ENCODE assay signal across 20 cellular contexts in the genomic region with DNA sequence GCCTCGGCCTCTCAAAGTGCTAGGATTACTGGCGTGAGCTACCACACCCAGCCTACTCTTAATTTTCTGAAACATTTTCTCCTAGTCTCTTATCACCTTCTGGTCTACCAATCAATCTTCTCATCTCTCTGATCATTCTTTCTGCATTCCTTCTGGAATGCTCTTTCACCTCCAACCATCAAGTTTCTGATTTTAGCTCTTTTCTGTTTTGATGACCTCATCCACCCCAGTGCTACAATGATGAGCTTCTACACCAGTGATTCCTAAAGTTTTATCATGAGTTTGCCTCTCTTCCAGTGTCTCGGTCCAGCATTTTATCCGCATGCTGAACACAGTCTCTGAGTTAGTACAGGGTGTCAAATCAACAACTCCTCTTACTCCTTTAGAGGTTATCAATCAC. TPM values are rescaled to one million over a fixed set of nuclear protein-coding genes. Genes with fewer than 3 reads are reported as not detected.
DNase-seq lines count a peak whose midpoint lies in the region; ATAC-seq and TF ChIP-seq lines count a peak whose summit lies in the region.
"Had no signal": no experiment of that assay in that cellular context is flagged by ENCODE, and none has a peak within 500 bp of the region (broad histone marks: within the 10 kb centered on the region; RNA-seq: fewer than 3 reads in every experiment).

No MANE protein-coding gene starts in this region.

- DNase-seq in activated T-cell treated with anti-CD3 and anti-CD28 coated beads, Interleukin-2, amount 50 U/mL, for 24 hours: no peak
- no peak for DNase-seq in activated T-cell treated with anti-CD3 and anti-CD28 coated beads, Interleukin-2, amount 50 U/mL, for 48 hours
- no peak for DNase-seq in CD8-positive, alpha-beta T cell
- no peak for DNase-seq in memory B cell (ENCODE audit: low spot score in 2 of 2)
- DNase-seq in naive thymus-derived CD8-positive, alpha-beta T cell: no peak
- no peak for DNase-seq in activated T-cell treated with anti-CD3 and anti-CD28 coated beads, Interleukin-2, amount 50 U/mL, for 72 hours
- DNase-seq: HCEC 1CT; NCI-H1105; NCI-H2029 treated with DMSO at 0.1 percent for 48 hours; NCI-H345; NCI-H524; NCI-H774; NK-92 treated with Interleukin-12 subunit alpha and Interleukin-12 subunit beta, amount 100 ng/mL, for 24 hours; SHP77 treated with DMSO at 0.1 percent for 48 hours had no signal

- no peak for TF ChIP-seq RAD21 in Ishikawa (IDR thresholded peaks at IDR 0.05; ENCODE audit: low read depth)

- H3K27ac Mint-ChIP-seq in activated T-cell treated with anti-CD3 and anti-CD28 coated beads, Interleukin-2, amount 50 U/mL, for 24 hours: peak overlapping the region; percentile 0
- peak overlapping the region; percentile 60 for H3K27ac Mint-ChIP-seq in CD8-positive, alpha-beta T cell
- H3K27ac Mint-ChIP-seq in memory B cell: peak overlapping the region; percentile 58
- peak overlapping the region in 4 of 10 donors; percentile 36 to 61 (median 44) for H3K27ac Mint-ChIP-seq in naive thymus-derived CD8-positive, alpha-beta T cell
- no peak overlapping the region for H3K27ac Mint-ChIP-seq in activated T-cell treated with anti-CD3 and anti-CD28 coated beads, Interleukin-2, amount 50 U/mL, for 72 hours
- H3K27ac Mint-ChIP-seq: B cell, GM23338 had no signal

- no peak for TF ChIP-seq EP300 in Ishikawa (IDR thresholded peaks at IDR 0.05; ENCODE audit: borderline replicate concordance)

- H3K9me3 ChIP-seq in CD8-positive, alpha-beta T cell (ENCODE audit: low read length): no peaks in the 10 kb centered on the region

- peaks cover 44% of the 10 kb centered on the region for H3K36me3 ChIP-seq in CD8-positive, alpha-beta T cell (ENCODE audit: insufficient read depth, low read length)

- H3K36me3 Mint-ChIP-seq in activated T-cell treated with anti-CD3 and anti-CD28 coated beads, Interleukin-2, amount 50 U/mL, for 24 hours (ENCODE audit: low read depth): peaks cover 78% of the 10 kb centered on the region
- H3K36me3 Mint-ChIP-seq in CD8-positive, alpha-beta T cell: peaks cover 72% of the 10 kb centered on the region
- peaks cover 23% of the 10 kb centered on the region for H3K36me3 Mint-ChIP-seq in memory B cell
- peaks cover 10 to 78% (median 12%) of the 10 kb centered on the region in 3 donors for H3K36me3 Mint-ChIP-seq in naive thymus-derived CD8-positive, alpha-beta T cell
- peaks cover 2 to 9% of the 10 kb centered on the region in 2 donors for H3K36me3 Mint-ChIP-seq in activated T-cell treated with anti-CD3 and anti-CD28 coated beads, Interleukin-2, amount 50 U/mL, for 72 hours (ENCODE audit: insufficient read depth in 2 of 2)

- no peaks in the 10 kb centered on the region for H3K4me1 Mint-ChIP-seq in activated T-cell treated with anti-CD3 and anti-CD28 coated beads, Interleukin-2, amount 50 U/mL, for 24 hours (ENCODE audit: low read depth)
- no peaks in the 10 kb centered on the region for H3K4me1 Mint-ChIP-seq in CD8-positive, alpha-beta T cell (ENCODE audit: low read depth)
- no peaks in the 10 kb centered on the region for H3K4me1 Mint-ChIP-seq in memory B cell
- peaks cover 0 to 4% (median under 1%) of the 10 kb centered on the region in 4 donors for H3K4me1 Mint-ChIP-seq in naive thymus-derived CD8-positive, alpha-beta T cell
- H3K4me1 Mint-ChIP-seq in activated T-cell treated with anti-CD3 and anti-CD28 coated beads, Interleukin-2, amount 50 U/mL, for 72 hours (ENCODE audit: low read depth): no peaks in the 10 kb centered on the region
- H3K4me1 Mint-ChIP-seq: B cell, GM23338 had no signal

- no peaks in the 10 kb centered on the region for H3K27me3 Mint-ChIP-seq in activated T-cell treated with anti-CD3 and anti-CD28 coated beads, Interleukin-2, amount 50 U/mL, for 24 hours
- no peaks in the 10 kb centered on the region for H3K27me3 Mint-ChIP-seq in CD8-positive, alpha-beta T cell (ENCODE audit: low read depth)
- no peaks in the 10 kb centered on the region for H3K27me3 Mint-ChIP-seq in memory B cell
- no peaks in the 10 kb centered on the region for H3K27me3 Mint-ChIP-seq in naive thymus-derived CD8-positive, alpha-beta T cell
- H3K27me3 Mint-ChIP-seq in activated T-cell treated with anti-CD3 and anti-CD28 coated beads, Interleukin-2, amount 50 U/mL, for 72 hours (ENCODE audit: low read depth): no peaks in the 10 kb centered on the region
- H3K27me3 Mint-ChIP-seq: B cell had no signal

- no peak overlapping the region for H3K4me3 Mint-ChIP-seq in activated T-cell treated with anti-CD3 and anti-CD28 coated beads, Interleukin-2, amount 50 U/mL, for 24 hours
- H3K4me3 Mint-ChIP-seq in CD8-positive, alpha-beta T cell: no peak overlapping the region
- no peak overlapping the region for H3K4me3 Mint-ChIP-seq in memory B cell
- no peak overlapping the region for H3K4me3 Mint-ChIP-seq in naive thymus-derived CD8-positive, alpha-beta T cell
- no peak overlapping the region for H3K4me3 Mint-ChIP-seq in activated T-cell treated with anti-CD3 and anti-CD28 coated beads, Interleukin-2, amount 50 U/mL, for 72 hours
- H3K4me3 Mint-ChIP-seq: B cell, GM23338 had no signal

- POLR2A ChIA-PET in CD8-positive, alpha-beta T cell (lab: Charles Lee): no interaction called here
- POLR2A ChIA-PET in naive thymus-derived CD8-positive, alpha-beta T cell (lab: Charles Lee): interaction anchor here (0.5 kb wide), 1 partner anchor 911 kb away, joined by 3 read pairs; no protein-coding TSS in a partner anchor

- CTCF ChIA-PET in CD8-positive, alpha-beta T cell (lab: Charles Lee): interaction anchor here (0.7 to 2.7 kb wide), 2 partner anchors 20 to 197 kb away, joined by 3 to 7 read pairs; no protein-coding TSS in a partner anchor

- H3K4me3 ChIP-seq in CD8-positive, alpha-beta T cell (ENCODE audit: low read depth, low read length): no peak overlapping the region
- H3K4me3 ChIP-seq: GM23338 had no signal

- H3K9me3 Mint-ChIP-seq in activated T-cell treated with anti-CD3 and anti-CD28 coated beads, Interleukin-2, amount 50 U/mL, for 24 hours: no peaks in the 10 kb centered on the region
- H3K9me3 Mint-ChIP-seq in CD8-positive, alpha-beta T cell: no peaks in the 10 kb centered on the region
- no peaks in the 10 kb centered on the region for H3K9me3 Mint-ChIP-seq in memory B cell
- no peaks in the 10 kb centered on the region for H3K9me3 Mint-ChIP-seq in naive thymus-derived CD8-positive, alpha-beta T cell
- H3K9me3 Mint-ChIP-seq in activated T-cell treated with anti-CD3 and anti-CD28 coated beads, Interleukin-2, amount 50 U/mL, for 72 hours: no peaks in the 10 kb centered on the region
- H3K9me3 Mint-ChIP-seq: GM23338 had no signal

- no peak for TF ChIP-seq CTCF in CD8-positive, alpha-beta T cell (IDR thresholded peaks at IDR 0.05)

- intact Hi-C loops in CD8-positive, alpha-beta T cell (cut with DNase I, micrococcal nuclease): no loop called here

- no peaks in the 10 kb centered on the region for H3K4me1 ChIP-seq in CD8-positive, alpha-beta T cell (ENCODE audit: insufficient read depth, low read length)

- H3K27me3 ChIP-seq in CD8-positive, alpha-beta T cell (ENCODE audit: insufficient read depth, low read length): no peaks in the 10 kb centered on the region

- no peak for ATAC-seq in CD8-positive, alpha-beta T cell
- ATAC-seq in memory B cell (ENCODE audit: low read depth): no peak
- no peak for ATAC-seq in naive thymus-derived CD8-positive, alpha-beta T cell
- no peak for ATAC-seq in GM19397 (IDR thresholded peaks at IDR 0.05; ENCODE audit: unreplicated experiment)
- ATAC-seq in activated T-cell treated with anti-CD3 and anti-CD28 coated beads, Interleukin-2, amount 50 U/mL, for 72 hours (replicated peaks in 1 of 2): no peak
- ATAC-seq: GM23338 had no signal

- H3K27ac ChIP-seq in CD8-positive, alpha-beta T cell (ENCODE audit: low read depth, low read length): no peak overlapping the region
- H3K27ac ChIP-seq: KMS-11, RWPE1 had no signal

TF ChIP-seq in Ishikawa, 13 proteins besides CTCF, POLR2A, EP300 and RAD21:
- no peak for TF ChIP-seq ZBTB7A (IDR thresholded peaks at IDR 0.05; ENCODE audit: low read depth)
- TF ChIP-seq TEAD4 (IDR thresholded peaks at IDR 0.05): no peak
- TF ChIP-seq CEBPB (IDR thresholded peaks at IDR 0.05): no peak
- TF ChIP-seq EGR1 (IDR thresholded peaks at IDR 0.05): no peak
- TF ChIP-seq, protein P1, sequence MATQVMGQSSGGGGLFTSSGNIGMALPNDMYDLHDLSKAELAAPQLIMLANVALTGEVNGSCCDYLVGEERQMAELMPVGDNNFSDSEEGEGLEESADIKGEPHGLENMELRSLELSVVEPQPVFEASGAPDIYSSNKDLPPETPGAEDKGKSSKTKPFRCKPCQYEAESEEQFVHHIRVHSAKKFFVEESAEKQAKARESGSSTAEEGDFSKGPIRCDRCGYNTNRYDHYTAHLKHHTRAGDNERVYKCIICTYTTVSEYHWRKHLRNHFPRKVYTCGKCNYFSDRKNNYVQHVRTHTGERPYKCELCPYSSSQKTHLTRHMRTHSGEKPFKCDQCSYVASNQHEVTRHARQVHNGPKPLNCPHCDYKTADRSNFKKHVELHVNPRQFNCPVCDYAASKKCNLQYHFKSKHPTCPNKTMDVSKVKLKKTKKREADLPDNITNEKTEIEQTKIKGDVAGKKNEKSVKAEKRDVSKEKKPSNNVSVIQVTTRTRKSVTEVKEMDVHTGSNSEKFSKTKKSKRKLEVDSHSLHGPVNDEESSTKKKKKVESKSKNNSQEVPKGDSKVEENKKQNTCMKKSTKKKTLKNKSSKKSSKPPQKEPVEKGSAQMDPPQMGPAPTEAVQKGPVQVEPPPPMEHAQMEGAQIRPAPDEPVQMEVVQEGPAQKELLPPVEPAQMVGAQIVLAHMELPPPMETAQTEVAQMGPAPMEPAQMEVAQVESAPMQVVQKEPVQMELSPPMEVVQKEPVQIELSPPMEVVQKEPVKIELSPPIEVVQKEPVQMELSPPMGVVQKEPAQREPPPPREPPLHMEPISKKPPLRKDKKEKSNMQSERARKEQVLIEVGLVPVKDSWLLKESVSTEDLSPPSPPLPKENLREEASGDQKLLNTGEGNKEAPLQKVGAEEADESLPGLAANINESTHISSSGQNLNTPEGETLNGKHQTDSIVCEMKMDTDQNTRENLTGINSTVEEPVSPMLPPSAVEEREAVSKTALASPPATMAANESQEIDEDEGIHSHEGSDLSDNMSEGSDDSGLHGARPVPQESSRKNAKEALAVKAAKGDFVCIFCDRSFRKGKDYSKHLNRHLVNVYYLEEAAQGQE (IDR thresholded peaks at IDR 0.05; ENCODE audit: low read depth): peak; percentile 20; the same call in 1 of the 2 replicates
- no peak for TF ChIP-seq NFIC (IDR thresholded peaks at IDR 0.05)

RNA-seq across cellular contexts. Expression of a gene that starts 31.5 kb away (rescaled TPM):
- total RNA-seq in CD8-positive, alpha-beta T cell: 100 to 1,000 TPM; 165 to 168 TPM
- total RNA-seq in naive thymus-derived CD8-positive, alpha-beta T cell: 100 to 1,000 TPM; 186 to 198 TPM
- polyA plus RNA-seq in naive thymus-derived CD8-positive, alpha-beta T cell: 100 to 1,000 TPM; 286 to 385 (median 338) TPM
- total RNA-seq in activated T-cell treated with anti-CD3 and anti-CD28 coated beads, Interleukin-2, amount 50 U/mL, for 72 hours: 100 to 1,000 TPM; 548 to 602 TPM

RNA-seq across cellular contexts. Expression of a gene that starts 44.4 kb away (rescaled TPM):
- 10 to 100 TPM; 11.3 to 12.1 TPM for total RNA-seq in CD8-positive, alpha-beta T cell
- 10 to 100 TPM; 15.8 to 20.0 TPM for total RNA-seq in naive thymus-derived CD8-positive, alpha-beta T cell
- 10 to 100 TPM; 64.6 to 95.2 (median 82.1) TPM for polyA plus RNA-seq in naive thymus-derived CD8-positive, alpha-beta T cell
- 10 to 100 TPM; 88.2 to 96.0 TPM for total RNA-seq in activated T-cell treated with anti-CD3 and anti-CD28 coated beads, Interleukin-2, amount 50 U/mL, for 72 hours

Comparison
In these comparisons a context has a peak if more than half of its experiments do, and no peak if none do; other contexts are left out.
1. RNA of a gene that starts 44.4 kb away (total RNA-seq): 88.2 to 96.0 TPM in activated T-cell treated with anti-CD3 and anti-CD28 coated beads, Interleukin-2, amount 50 U/mL, for 72 hours; 15.8 to 20.0 TPM in naive thymus-derived CD8-positive, alpha-beta T cell and 11.3 to 12.1 TPM in CD8-positive, alpha-beta T cell; every median in the first group is over 4 times any median in the second.